ENCODE assay signal across 21 cellular contexts in genomic region chr14:49659526-49660455, GRCh38. TPM values are rescaled to one million over a fixed set of nuclear protein-coding genes. Genes with fewer than 3 reads are reported as not detected.
DNase-seq lines count a peak whose midpoint lies in the region; ATAC-seq and TF ChIP-seq lines count a peak whose summit lies in the region.
"Had no signal": no experiment of that assay in that cellular context is flagged by ENCODE, and none has a peak within 500 bp of the region (broad histone marks: within the 10 kb centered on the region; RNA-seq: fewer than 3 reads in every experiment).

No MANE protein-coding gene starts in this region.

- H3K4me3 Mint-ChIP-seq in HFFc6 (no peak overlapping the region), osteocyte (ENCODE audit: unreplicated experiment) (no peak overlapping the region)
- H3K4me3 Mint-ChIP-seq: activated naive CD4-positive, alpha-beta T cell treated with anti-CD3 and anti-CD28 coated beads, Interleukin-2, amount 50 U/mL, for 24 hours; CD4-positive, alpha-beta T cell; natural killer cell treated with Interleukin-12 subunit alpha and Interleukin-12 subunit beta and Interleukin-15 and Interleukin-18, amount 100 ng/mL, for 72 hours; stimulated activated naive CD8-positive, alpha-beta T cell treated with anti-CD3 and anti-CD28 coated beads, Interleukin-15, amount 100 ng/mL, for 72 hours had no signal

- DNase-seq in DMS53 (lab: John Stamatoyannopoulos, UW) (peak; percentile 87), HFFc6 (no peak), T47D (ENCODE audit: low read depth in 1 of 2, low spot score in 1 of 2) (peak; percentile 9 to 61), kidney tubule cell (ENCODE audit: low spot score) (peak; percentile 23), osteocyte (ENCODE audit: extremely low spot score, unreplicated experiment) (no peak)
- no peak for DNase-seq in activated CD4-positive, alpha-beta T cell treated with anti-CD3 and anti-CD28 coated beads, Interleukin-2, amount 50 U/mL, for 1 hour
- DNase-seq: aorta; caudate nucleus; CD4-positive, alpha-beta T cell; GM23248; MG63; NCI-H526 treated with DMSO at 0.1 percent for 48 hours; retina; stimulated activated CD4-positive, alpha-beta T cell treated with anti-CD3 and anti-CD28 coated beads, Interleukin-4, amount 100 ng/mL, for 4 hours; stimulated activated naive CD8-positive, alpha-beta T cell treated with anti-CD3 and anti-CD28 coated beads, Interleukin-15, amount 100 ng/mL, for 72 hours; T-helper 2 cell; tibial artery had no signal

- H3K4me1 Mint-ChIP-seq in HFFc6 (ENCODE audit: low read depth) (peaks cover 9% of the 10 kb centered on the region; the same call in 1 of the 2 replicates), osteocyte (ENCODE audit: unreplicated experiment) (peaks cover 2% of the 10 kb centered on the region)
- H3K4me1 Mint-ChIP-seq: stimulated activated naive CD8-positive, alpha-beta T cell treated with anti-CD3 and anti-CD28 coated beads, Interleukin-15, amount 100 ng/mL, for 72 hours had no signal

- H3K9me3 Mint-ChIP-seq in HFFc6: no peaks in the 10 kb centered on the region
- H3K9me3 Mint-ChIP-seq in osteocyte (ENCODE audit: unreplicated experiment): no peaks in the 10 kb centered on the region
- H3K9me3 Mint-ChIP-seq: activated naive CD4-positive, alpha-beta T cell treated with anti-CD3 and anti-CD28 coated beads, Interleukin-2, amount 50 U/mL, for 24 hours; CD4-positive, alpha-beta T cell; natural killer cell treated with Interleukin-12 subunit alpha and Interleukin-12 subunit beta and Interleukin-15 and Interleukin-18, amount 100 ng/mL, for 72 hours; stimulated activated naive CD8-positive, alpha-beta T cell treated with anti-CD3 and anti-CD28 coated beads, Interleukin-15, amount 100 ng/mL, for 72 hours had no signal

- ATAC-seq in GM18519 (IDR thresholded peaks at IDR 0.05; ENCODE audit: low FRiP score, unreplicated experiment): no peak
- ATAC-seq: natural killer cell treated with Interleukin-12 subunit alpha and Interleukin-12 subunit beta and Interleukin-15 and Interleukin-18, amount 100 ng/mL, for 72 hours; SK-N-SH treated with all-trans-retinoic acid at 6 μM for 48 hours; stimulated activated naive CD8-positive, alpha-beta T cell treated with anti-CD3 and anti-CD28 coated beads, Interleukin-15, amount 100 ng/mL, for 72 hours had no signal

- H3K36me3 Mint-ChIP-seq in HFFc6 (ENCODE audit: low read depth): no peaks in the 10 kb centered on the region; the same call in 1 of the 2 replicates
- H3K36me3 Mint-ChIP-seq in osteocyte (ENCODE audit: unreplicated experiment): peaks cover 2% of the 10 kb centered on the region
- H3K36me3 Mint-ChIP-seq: activated naive CD4-positive, alpha-beta T cell treated with anti-CD3 and anti-CD28 coated beads, Interleukin-2, amount 50 U/mL, for 24 hours; natural killer cell treated with Interleukin-12 subunit alpha and Interleukin-12 subunit beta and Interleukin-15 and Interleukin-18, amount 100 ng/mL, for 72 hours had no signal

- TF ChIP-seq CTCF in HFFc6 (IDR thresholded peaks at IDR 0.05) (no peak), osteocyte (IDR thresholded peaks at IDR 0.05) (no peak)

- in situ Hi-C loops in T47D (cut with HindIII; ENCODE audit: low pct_unique_long_range_greater_than_20kb, low sequenced_read_pairs): no loop called here

- H3K27ac Mint-ChIP-seq in HFFc6 (0 out of 2 replicates have a peak overlapping the region, but pooled peaks have one; percentile 21), osteocyte (ENCODE audit: unreplicated experiment) (no peak overlapping the region)
- H3K27ac Mint-ChIP-seq: activated naive CD4-positive, alpha-beta T cell treated with anti-CD3 and anti-CD28 coated beads, Interleukin-2, amount 50 U/mL, for 24 hours; CD4-positive, alpha-beta T cell; natural killer cell treated with Interleukin-12 subunit alpha and Interleukin-12 subunit beta and Interleukin-15 and Interleukin-18, amount 100 ng/mL, for 72 hours; stimulated activated naive CD8-positive, alpha-beta T cell treated with anti-CD3 and anti-CD28 coated beads, Interleukin-15, amount 100 ng/mL, for 72 hours had no signal

- H3K27me3 Mint-ChIP-seq in HFFc6 (ENCODE audit: insufficient read depth) (no peaks in the 10 kb centered on the region), osteocyte (ENCODE audit: unreplicated experiment) (no peaks in the 10 kb centered on the region)
- H3K27me3 Mint-ChIP-seq: activated naive CD4-positive, alpha-beta T cell treated with anti-CD3 and anti-CD28 coated beads, Interleukin-2, amount 50 U/mL, for 24 hours; CD4-positive, alpha-beta T cell; natural killer cell treated with Interleukin-12 subunit alpha and Interleukin-12 subunit beta and Interleukin-15 and Interleukin-18, amount 100 ng/mL, for 72 hours; stimulated activated naive CD8-positive, alpha-beta T cell treated with anti-CD3 and anti-CD28 coated beads, Interleukin-15, amount 100 ng/mL, for 72 hours had no signal

RNA-seq across cellular contexts. Expression of gene DNAAF2, which starts 24.7 kb away (rescaled TPM):
- total RNA-seq in HFFc6 (2021; fragmentation: NEBNext Ultra II Directional; extraction: Animal tissue kit (Norgen Biotek cat#: 25700)): 1 to 10 TPM; 5.8 to 8.7 (median 6.2) TPM
- total RNA-seq in osteocyte: 7.3 and 8.4 TPM in 2 replicates

RNA-seq across cellular contexts. Expression of gene POLE2, which starts 28.2 kb away (rescaled TPM):
- total RNA-seq in HFFc6 (2021; fragmentation: NEBNext Ultra II Directional; extraction: Animal tissue kit (Norgen Biotek cat#: 25700)): 10 to 100 TPM in 2 of 6 experiments, 1 to 10 TPM in 4; 4.5 to 11.6 (median 8.7) TPM
- 4.1 and 4.8 TPM in 2 replicates for total RNA-seq in osteocyte

RNA-seq across cellular contexts. Expression of gene KLHDC1, which starts 33.1 kb away (rescaled TPM):
- 1 to 10 TPM in 5 of 6 experiments, under 1 TPM in 1; 0.97 to 1.6 (median 1.2) TPM for total RNA-seq in HFFc6 (2021; fragmentation: NEBNext Ultra II Directional; extraction: Animal tissue kit (Norgen Biotek cat#: 25700))
- 5.3 and 5.8 TPM in 2 replicates for total RNA-seq in osteocyte

RNA-seq across cellular contexts. Expression of gene MGAT2, which starts 39.2 kb away (rescaled TPM):
- total RNA-seq in HFFc6 (2021; fragmentation: NEBNext Ultra II Directional; extraction: Animal tissue kit (Norgen Biotek cat#: 25700)): 10 to 100 TPM; 61.8 to 73.8 (median 64.4) TPM
- total RNA-seq in osteocyte: 46.6 and 50.6 TPM in 2 replicates

RNA-seq across cellular contexts. Expression of gene RPL36AL, which starts 39.4 kb away (rescaled TPM):
- total RNA-seq in HFFc6 (2021; fragmentation: NEBNext Ultra II Directional; extraction: Animal tissue kit (Norgen Biotek cat#: 25700)): 100 to 1,000 TPM; 170 to 254 (median 211) TPM
- 171 and 187 TPM in 2 replicates for total RNA-seq in osteocyte

Comparison
In these comparisons a context has a peak if more than half of its experiments do, and no peak if none do; other contexts are left out.
1. DNase-seq: peak in DMS53 (single experiment), T47D (2 of 2) and kidney tubule cell (single experiment); none in HFFc6 (single experiment), activated CD4-positive, alpha-beta T cell treated with anti-CD3 and anti-CD28 coated beads, Interleukin-2, amount 50 U/mL, for 1 hour (single experiment) and osteocyte (single experiment).